ENCODE assay signal across 8 cellular contexts in genomic region chr22:17628304-17629166, GRCh38. TPM values are rescaled to one million over a fixed set of nuclear protein-coding genes. Genes with fewer than 3 reads are reported as not detected.
DNase-seq lines count a peak whose midpoint lies in the region; ATAC-seq and TF ChIP-seq lines count a peak whose summit lies in the region.

Gene ATP6V1E1, minus strand, starts transcription at chr22:17628749. Its CDS starts 114 bp downstream, at chr22:17628635.

- peaks cover 17% of the 10 kb centered on the region for H3K4me1 ChIP-seq in Karpas-422 (ENCODE audit: low read length)
- H3K4me1 ChIP-seq in esophagus squamous epithelium: peaks cover 10 to 73% (median 13%) of the 10 kb centered on the region in 3 donors

- H4K20me1 ChIP-seq in Karpas-422 (ENCODE audit: insufficient read depth, low read depth, low read length): peaks cover 7% of the 10 kb centered on the region; the same call in 1 of the 2 replicates

- H3K27ac ChIP-seq in Karpas-422 (ENCODE audit: low read length) (peak within 1 kb of the TSS; percentile 41), esophagus squamous epithelium (peak within 1 kb of the TSS; percentile 88 to 98 (median 96))

- peak in 3 of 4 donors; percentile 64 to 87 (median 79) for TF ChIP-seq POLR2A in esophagus squamous epithelium (IDR thresholded peaks at IDR 0.05)

- DNase-seq in DMS79 treated with DMSO at 0.1 percent for 48 hours (lab: John Stamatoyannopoulos, UW) (peak; percentile 70), Karpas-422 (peak; percentile 98), RKO (ENCODE audit: low spot score) (peak; percentile 97), activated T-helper 1 cell treated with Interleukin-2 at 50 U/mL for 16 hours (ENCODE audit: low read depth) (peak; percentile 91), esophagus squamous epithelium (lab: John Stamatoyannopoulos, UW) (peak; percentile 81), myocyte (ENCODE audit: low read depth) (peak; percentile 98)
- DNase-seq in stimulated activated CD8-positive, alpha-beta memory T cell treated with anti-CD3 and anti-CD28 coated beads, Interleukin-7, amount 100 ng/mL, for 48 hours (ENCODE audit: extremely low read depth in 1 of 2, low read depth in 1 of 2): peak; percentile 79 to 92

- 1% methylated on average over 35 to 40 of the region's 49 CpGs for WGBS in esophagus squamous epithelium, 2 donors

- H3K9ac ChIP-seq in Karpas-422 (ENCODE audit: low read length): peak within 1 kb of the TSS; percentile 91

- H3K9me3 ChIP-seq in Karpas-422 (ENCODE audit: low read length) (no peaks in the 10 kb centered on the region), esophagus squamous epithelium (no peaks in the 10 kb centered on the region)

- peak; percentile 98 for ATAC-seq in GM21825 (IDR thresholded peaks at IDR 0.05; ENCODE audit: unreplicated experiment)

- H3K9me2 ChIP-seq in Karpas-422 (replicated peaks; ENCODE audit: insufficient read depth, low read length): no peaks in the 10 kb centered on the region

- H3K4me3 ChIP-seq in Karpas-422 (ENCODE audit: low read length) (peak within 1 kb of the TSS; percentile 95), esophagus squamous epithelium (peak within 1 kb of the TSS; percentile 66 to 96 (median 94))

- peak within 1 kb of the TSS; percentile 62 for H2AFZ ChIP-seq in Karpas-422 (ENCODE audit: low read length)

- peaks cover 61% of the 10 kb centered on the region for H3K79me2 ChIP-seq in Karpas-422 (ENCODE audit: low read length)

- H3K36me3 ChIP-seq in Karpas-422 (ENCODE audit: insufficient read depth, low read length) (peaks cover 4% of the 10 kb centered on the region; the same call in 1 of the 2 replicates), esophagus squamous epithelium (peaks cover 0 to 23% (median 2%) of the 10 kb centered on the region in 3 donors)

- H3K4me2 ChIP-seq in Karpas-422 (ENCODE audit: low read depth, low read length, poor library complexity, severe bottlenecking): peak within 1 kb of the TSS; percentile 97

- TF ChIP-seq CTCF in esophagus squamous epithelium (IDR thresholded peaks at IDR 0.05): no peak

- H3K27me3 ChIP-seq in Karpas-422 (ENCODE audit: low read length) (no peaks in the 10 kb centered on the region), esophagus squamous epithelium (no peaks in the 10 kb centered on the region)

- intact Hi-C loops in esophagus squamous epithelium (cut with DNase I): loop anchor here (10.0 kb wide), 2 partner anchors 54 to 454 kb away; no protein-coding TSS in a partner anchor

RNA-seq across cellular contexts. Expression of gene ATP6V1E1, which starts in this region (rescaled TPM):
- total RNA-seq in Karpas-422 (2014; rRNA removed; shearing (Covaris generic); ENCODE audit: low replicate concordance): 79.4 and 91.6 TPM in 2 replicates
- total RNA-seq in esophagus squamous epithelium (100 to 1,000 TPM in 2 of 4 donors, 10 to 100 TPM in 2; 80.9 to 123 (median 99.6) TPM), myocyte (221 and 223 TPM in 2 replicates)
- polyA plus RNA-seq in myocyte (2012): 204 TPM

Comparison
In these comparisons a context has a peak if more than half of its experiments do, and no peak if none do; other contexts are left out.
1. Peak in every context shown above with its lines: DNase-seq, ATAC-seq, H3K4me3 ChIP-seq and H3K27ac ChIP-seq.